In genomic region chr3:97841956-97842355, GRCh38 we compare ENCODE assay signal across 7 cellular contexts.
"Had no signal": no experiment of that assay in that cellular context is flagged by ENCODE, and none has a peak within 500 bp of the region (broad histone marks: within the 10 kb centered on the region; RNA-seq: fewer than 3 reads in every experiment).

No MANE protein-coding gene starts in this region.

- H3K9ac ChIP-seq: GM23248 had no signal

- H3K4me3 ChIP-seq: GM23248, HAP-1 had no signal

- ATAC-seq: HCT116 had no signal

- H3K9me3 ChIP-seq: HAP-1 had no signal

- H2AFZ ChIP-seq: GM23248 had no signal

- H3K36me3 ChIP-seq: HAP-1 had no signal

- H3K27ac ChIP-seq: GM23248 had no signal

- H3K4me1 ChIP-seq: HAP-1 had no signal

- DNase-seq: GM23248, GOT3, H7, HFFc6, IMR-90 had no signal
